ENCODE assay signal across 10 cellular contexts in genomic region chr12:52081263-52081733, GRCh38. TPM values are rescaled to one million over a fixed set of nuclear protein-coding genes. Genes with fewer than 3 reads are reported as not detected.
DNase-seq lines count a peak whose midpoint lies in the region; ATAC-seq, FAIRE-seq and TF ChIP-seq lines count a peak whose summit lies in the region.
"Had no signal": no experiment of that assay in that cellular context is flagged by ENCODE, and none has a peak within 500 bp of the region (broad histone marks: within the 10 kb centered on the region; RNA-seq: fewer than 3 reads in every experiment).

No MANE protein-coding gene starts in this region.

- FAIRE-seq in urothelium cell line (lab: Jason Lieb, UNC) = no peak

- TF ChIP-seq CTCF in fibroblast of villous mesenchyme (IDR thresholded peaks at IDR 0.05; ENCODE audit: insufficient read depth, low read depth, low read length) (no peak), testis (IDR thresholded peaks at IDR 0.05) (no peak)

- no peak for TF ChIP-seq POLR2A in testis (IDR thresholded peaks at IDR 0.05)

- H3K4me3 ChIP-seq in fibroblast of villous mesenchyme (ENCODE audit: low read depth, low read length) (peak overlapping the region; percentile 32), testis (peak overlapping the region; percentile 44 to 69)

- no peaks in the 10 kb centered on the region for H3K9me3 ChIP-seq in testis

- DNase-seq in COR-L47 (lab: John Stamatoyannopoulos, UW) (peak; percentile 75), NCI-H2081 (lab: John Stamatoyannopoulos, UW) (peak; percentile 92 to 96), fibroblast of villous mesenchyme (ENCODE audit: low read depth) (peak; percentile 39), testis (no peak), urothelium cell line (ENCODE audit: low spot score) (no peak)

- ATAC-seq in GM21786 (IDR thresholded peaks at IDR 0.05; ENCODE audit: unreplicated experiment) (peak; percentile 79), HG03520 (IDR thresholded peaks at IDR 0.05; ENCODE audit: unreplicated experiment) (no peak), GM19467 (IDR thresholded peaks at IDR 0.05; ENCODE audit: unreplicated experiment) (no peak)

- intact Hi-C loops in testis (cut with DNase I; ENCODE audit: low total_unique reads) = loop anchor here (5.0 kb wide), 1 partner anchor 54 kb away; no protein-coding TSS in a partner anchor

- H3K36me3 ChIP-seq in testis (ENCODE audit: low read depth, missing control alignments) = no peaks in the 10 kb centered on the region

- peak overlapping the region; percentile 80 to 87 for H3K27ac ChIP-seq in testis

- H3K4me1 ChIP-seq in testis = peaks cover 48% of the 10 kb centered on the region

- no peaks in the 10 kb centered on the region for H3K27me3 ChIP-seq in testis

- 17 to 52% methylated on average over 2 to 8 of the region's 9 CpGs for WGBS in testis, 2 donors

RNA-seq across cellular contexts. Expression of gene SMIM41, which starts 1.8 kb away (rescaled TPM):
- 0.32 and 0.43 TPM in 2 replicates for total RNA-seq in fibroblast of villous mesenchyme
- total RNA-seq in testis = 10 to 100 TPM; 15.6 to 21.7 TPM
- polyA plus RNA-seq in testis (ENCODE audit: insufficient read depth, low read depth, low replicate concordance) = 2.6 TPM
- total RNA-seq: activated CD8-positive, alpha-beta memory T cell treated with anti-CD3 and anti-CD28 coated beads for 36 hours; lung microvascular endothelial cell had no signal

RNA-seq across cellular contexts. Expression of gene ATG101, which starts 11.5 kb away (rescaled TPM):
- total RNA-seq in fibroblast of villous mesenchyme (70.0 and 71.8 TPM in 2 replicates), testis (10 to 100 TPM; 52.6 to 64.5 TPM)
- 64.5 TPM for polyA plus RNA-seq in testis (ENCODE audit: insufficient read depth, low read depth, low replicate concordance)

RNA-seq across cellular contexts. Expression of gene NR4A1, which starts 30.1 kb away (rescaled TPM):
- total RNA-seq in fibroblast of villous mesenchyme = 2.2 and 2.9 TPM in 2 replicates
- total RNA-seq in testis = 10 to 100 TPM; 55.1 to 88.5 TPM
- 41.5 TPM for polyA plus RNA-seq in testis (ENCODE audit: insufficient read depth, low read depth, low replicate concordance)

Comparison
In these comparisons a context has a peak if more than half of its experiments do, and no peak if none do; other contexts are left out.
1. DNase-seq: peak in COR-L47 (single experiment), NCI-H2081 (2 of 2) and fibroblast of villous mesenchyme (single experiment); none in testis (single experiment) and urothelium cell line (single experiment).
2. RNA of gene SMIM41, which starts 1.8 kb away (total RNA-seq): 15.6 to 21.7 TPM in testis; 0.32 to 0.43 TPM in fibroblast of villous mesenchyme; every median in the first group is over 10 times any median in the second.
3. RNA of gene NR4A1, which starts 30.1 kb away (total RNA-seq): 55.1 to 88.5 TPM in testis; 2.2 to 2.9 TPM in fibroblast of villous mesenchyme; every median in the first group is over 10 times any median in the second.